ENCODE assay signal across 8 cellular contexts in genomic region chr16:81493755-81494433, GRCh38. TPM values are rescaled to one million over a fixed set of nuclear protein-coding genes. Genes with fewer than 3 reads are reported as not detected.
A peak's percentile ranks its signal among the peaks of the same experiment; 100 is the strongest.
DNase-seq lines count a peak whose midpoint lies in the region; ATAC-seq, FAIRE-seq and TF ChIP-seq lines count a peak whose summit lies in the region.

No MANE protein-coding gene starts in this region.

- TF ChIP-seq POLR2A in stomach (IDR thresholded peaks at IDR 0.05) = no peak

- H3K4me2 ChIP-seq in PC-9 = peak overlapping the region; percentile 72

- no peak for ATAC-seq in GM18520 (IDR thresholded peaks at IDR 0.05; ENCODE audit: unreplicated experiment)

- H3K4me3 ChIP-seq in PC-9 (peak overlapping the region; percentile 28; the same call in 1 of the 2 replicates), bronchial epithelial cell (ENCODE audit: low read depth, low read length) (no peak overlapping the region), stomach (no peak overlapping the region)

- H4K20me1 ChIP-seq in PC-9 (ENCODE audit: insufficient read depth) = peaks cover 2% of the 10 kb centered on the region; the same call in 1 of the 2 replicates

- H3K79me2 ChIP-seq in PC-9 (ENCODE audit: low read depth) = peaks cover 92% of the 10 kb centered on the region

- intact Hi-C loops in PC-9 (cut with micrococcal nuclease; ENCODE audit: unreplicated experiment) (loop anchor here (1.0 to 5.0 kb wide), 6 partner anchors 29 to 103 kb away; no protein-coding TSS in a partner anchor), stomach (cut with DNase I; ENCODE audit: low total_unique reads) (no loop called here)

- no peak for TF ChIP-seq EP300 in stomach (IDR thresholded peaks at IDR 0.05)

- TF ChIP-seq CTCF in PC-9 (conservative IDR thresholded peaks at IDR 0.05) = no peak
- TF ChIP-seq CTCF in bronchial epithelial cell (IDR thresholded peaks at IDR 0.05; ENCODE audit: insufficient read depth, low read length, severe bottlenecking) = no peak
- TF ChIP-seq CTCF in stomach (IDR thresholded peaks at IDR 0.05) = no peak

- H3K9me3 ChIP-seq in PC-9 (ENCODE audit: insufficient read depth, low read depth) = no peaks in the 10 kb centered on the region
- H3K9me3 ChIP-seq in stomach = no peaks in the 10 kb centered on the region

- no peak for FAIRE-seq in bronchial epithelial cell (lab: Jason Lieb, UNC)

- H3K4me1 ChIP-seq in PC-9 (replicated peaks; ENCODE audit: insufficient read depth) (peaks cover 42% of the 10 kb centered on the region), stomach (peaks cover 55 to 96% (median 82%) of the 10 kb centered on the region in 4 donors)

- H3F3A ChIP-seq in PC-9 (ENCODE audit: insufficient read depth, low read depth) = peaks cover 51% of the 10 kb centered on the region

- POLR2A ChIA-PET in PC-9 (lab: Charles Lee; ENCODE audit: unreplicated experiment) = interaction anchor here (0.6 to 1.0 kb wide), 4 partner anchors 47 to 373 kb away, joined by 3 to 4 read pairs (median 3); partner anchors contain the start of gene GAN

- no peaks in the 10 kb centered on the region for H3K9me2 ChIP-seq in PC-9 (ENCODE audit: insufficient read depth)

- H3K27me3 ChIP-seq in PC-9 (ENCODE audit: insufficient read depth, low read depth) (no peaks in the 10 kb centered on the region), bronchial epithelial cell (ENCODE audit: control insufficient read depth, insufficient read depth, low read length) (no peaks in the 10 kb centered on the region), stomach (no peaks in the 10 kb centered on the region)

- H2AFZ ChIP-seq in PC-9 = no peak overlapping the region

- DNase-seq in COLO668 (lab: John Stamatoyannopoulos, UW; ENCODE audit: unreplicated experiment) = peak; percentile 88
- peak; percentile 92 to 96 for DNase-seq in PC-9
- DNase-seq in bronchial epithelial cell (ENCODE audit: low read depth) = peak; percentile 96
- DNase-seq in lung microvascular endothelial cell (ENCODE audit: low read depth in 2 of 2) = peak; percentile 73 to 94
- DNase-seq in stomach = peak; percentile 78
- no peak for DNase-seq in GF-D8 (lab: John Stamatoyannopoulos, UW)
- no peak for DNase-seq in GM19238 (ENCODE audit: insufficient read length, low spot score)

- CTCF ChIA-PET in PC-9 (lab: Charles Lee) = interaction anchor here (0.5 to 0.8 kb wide), 2 partner anchors 32 to 71 kb away, joined by 3 to 8 read pairs; no protein-coding TSS in a partner anchor

- H3K36me3 ChIP-seq in PC-9 (ENCODE audit: low read depth) = no peaks in the 10 kb centered on the region
- H3K36me3 ChIP-seq in bronchial epithelial cell (ENCODE audit: control insufficient read depth, insufficient read depth, low read length) = peaks cover 17% of the 10 kb centered on the region
- H3K36me3 ChIP-seq in stomach = no peaks in the 10 kb centered on the region

- peak overlapping the region; percentile 91 for H3K27ac ChIP-seq in PC-9
- H3K27ac ChIP-seq in stomach = peak overlapping the region; percentile 8 to 78 (median 65)

- WGBS in stomach, 5 donors = 51 to 59% (median 52%) methylated on average over 22 to 23 of the region's 23 CpGs

- TSS peak; percentile 21 for BruUV-seq in PC-9 (replicated peaks; lab: Mats Ljungman, UMichigan)

RNA-seq across cellular contexts. Expression of gene CMIP, which starts 49.3 kb away (rescaled TPM):
- total RNA-seq in PC-9 (2021) (92.1 and 96.6 TPM in 2 replicates), bronchial epithelial cell (21.1 and 22.3 TPM in 2 replicates), lung microvascular endothelial cell (8.5 and 10.3 TPM in 2 replicates), stomach (10 to 100 TPM; 11.1 to 71.0 (median 31.9) TPM)
- 10 to 100 TPM; 11.5 to 54.3 (median 30.5) TPM for polyA plus RNA-seq in stomach

Comparison
In these comparisons a context has a peak if more than half of its experiments do, and no peak if none do; other contexts are left out.
1. DNase-seq: peak in COLO668 (single experiment), PC-9 (2 of 2), bronchial epithelial cell (single experiment), lung microvascular endothelial cell (2 of 2) and stomach (single experiment); none in GF-D8 (single experiment) and GM19238 (single experiment).